In the genomic region with DNA sequence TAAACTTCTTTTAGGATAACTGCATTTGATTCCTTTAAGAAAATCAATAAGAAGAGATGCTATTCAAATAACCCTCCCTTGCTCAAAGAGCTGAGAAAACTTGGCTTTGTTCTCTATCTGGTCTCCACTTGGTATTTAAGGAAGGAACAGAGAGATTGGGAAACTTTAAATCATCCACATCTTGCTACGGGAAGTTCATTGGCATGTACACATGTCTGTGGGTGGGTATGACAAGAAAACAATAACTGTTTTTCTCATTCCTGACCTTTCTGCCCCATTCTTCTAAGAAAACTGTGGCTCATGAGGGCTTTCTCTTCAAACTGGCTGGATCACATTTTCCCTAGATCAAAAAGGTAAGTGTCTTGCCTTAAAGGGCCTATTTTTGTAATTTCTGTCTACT, we compare ENCODE assay signal across 15 cellular contexts. TPM values are rescaled to one million over a fixed set of nuclear protein-coding genes. Genes with fewer than 3 reads are reported as not detected.
DNase-seq lines count a peak whose midpoint lies in the region; ATAC-seq, FAIRE-seq and TF ChIP-seq lines count a peak whose summit lies in the region.
"Had no signal": no experiment of that assay in that cellular context is flagged by ENCODE, and none has a peak within 500 bp of the region (broad histone marks: within the 10 kb centered on the region; RNA-seq: fewer than 3 reads in every experiment).

No MANE protein-coding gene starts in this region.

- no peak for FAIRE-seq in HepG2 (lab: Jason Lieb, UNC)

- no peak overlapping the region for H3K4me3 ChIP-seq in right lobe of liver
- no peak overlapping the region for H3K4me3 ChIP-seq in HepG2 (replicated peaks in 1 of 3; ENCODE audit: insufficient read depth in 1 of 3, low read depth in 2 of 3, low read length in 3 of 3)
- no peak overlapping the region for H3K4me3 ChIP-seq in fibroblast of the aortic adventitia (ENCODE audit: low read depth, low read length)
- no peak overlapping the region for H3K4me3 ChIP-seq in thyroid gland (replicated peaks in 1 of 3)
- H3K4me3 ChIP-seq: breast epithelium had no signal

- WGBS in right lobe of liver (ENCODE audit: insufficient coverage, low coverage, low lambda C conversion rate, missing lambda C conversion rate) = 47% methylated on average over 1 of the region's 1 CpG
- WGBS in HepG2 (ENCODE audit: low lambda C conversion rate) = 28% methylated on average over 1 of the region's 1 CpG
- 60 to 65% methylated on average over 1 of the region's 1 CpG for WGBS in thyroid gland, 2 donors

- DNase-seq in right lobe of liver = no peak
- DNase-seq in HepG2 (ENCODE audit: low spot score) = no peak
- DNase-seq in T-helper 17 cell = no peak
- DNase-seq in fibroblast of the aortic adventitia (ENCODE audit: low read depth) = peak; percentile 84
- DNase-seq in thyroid gland = no peak
- DNase-seq in LoVo (ENCODE audit: low spot score) = no peak
- DNase-seq: activated T-cell treated with anti-CD3 and anti-CD28 coated beads, Interleukin-2, amount 50 U/mL, for 4 hours; GDM1; NCI-H526 treated with DMSO at 0.1 percent for 48 hours; posterior cingulate gyrus; stimulated activated CD4-positive, alpha-beta T cell treated with anti-CD3 and anti-CD28 coated beads, Interleukin-2, amount 100 ng/mL, for 24 hours had no signal

- BruUV-seq in HepG2 (replicated peaks; lab: Mats Ljungman, UMichigan) = no TSS peak

- no peaks in the 10 kb centered on the region for H4K20me1 ChIP-seq in HepG2 (ENCODE audit: insufficient read depth, low read length)

- H3K27ac ChIP-seq in right lobe of liver = no peak overlapping the region
- H3K27ac ChIP-seq in HepG2 (ENCODE audit: extremely low read length, insufficient read depth, low read length) = no peak overlapping the region
- no peak overlapping the region for H3K27ac ChIP-seq in thyroid gland
- H3K27ac ChIP-seq: breast epithelium had no signal

- peaks cover 60% of the 10 kb centered on the region for H3K4me1 Mint-ChIP-seq in T-helper 17 cell

- TF ChIP-seq CTCF in right lobe of liver (IDR thresholded peaks at IDR 0.05) = no peak
- no peak for TF ChIP-seq CTCF in HepG2 (CRISPR knock-in tag; IDR thresholded peaks at IDR 0.05)
- TF ChIP-seq CTCF in fibroblast of the aortic adventitia (IDR thresholded peaks at IDR 0.05; ENCODE audit: insufficient read depth, low read length) = no peak
- TF ChIP-seq CTCF in thyroid gland (IDR thresholded peaks at IDR 0.05) = no peak

- in situ Hi-C loops in HepG2 (cut with HindIII; ENCODE audit: extremely low pct_ligation_motif_present, low pct_unique_long_range_greater_than_20kb) = no loop called here

- H3K36me3 ChIP-seq in right lobe of liver = no peaks in the 10 kb centered on the region
- no peaks in the 10 kb centered on the region for H3K36me3 ChIP-seq in HepG2 (replicated peaks in 1 of 2; ENCODE audit: control insufficient read depth in 1 of 2, insufficient read depth in 2 of 2, low read length in 2 of 2)
- no peaks in the 10 kb centered on the region for H3K36me3 ChIP-seq in thyroid gland
- H3K36me3 ChIP-seq: breast epithelium had no signal

- no peaks in the 10 kb centered on the region for H3K27me3 Mint-ChIP-seq in T-helper 17 cell

- no peaks in the 10 kb centered on the region for H3K4me1 ChIP-seq in right lobe of liver
- 0 out of 2 replicates have a peak, but pooled peaks cover 3% of the 10 kb centered on the region for H3K4me1 ChIP-seq in HepG2 (ENCODE audit: insufficient read depth, low read length)
- H3K4me1 ChIP-seq in thyroid gland = peaks cover 5 to 28% of the 10 kb centered on the region in 2 donors
- H3K4me1 ChIP-seq: breast epithelium had no signal

- H3K27me3 ChIP-seq in right lobe of liver (no peaks in the 10 kb centered on the region), HepG2 (ENCODE audit: control insufficient read depth in 1 of 2, insufficient read depth in 2 of 2, low read length in 2 of 2) (peaks cover 2 to 23% of the 10 kb centered on the region in 2 experiments; a peak in 3 of 5 replicates), thyroid gland (no peaks in the 10 kb centered on the region)
- H3K27me3 ChIP-seq: breast epithelium had no signal

- intact Hi-C loops in right lobe of liver (cut with DNase I) (no loop called here), HepG2 (cut with micrococcal nuclease; ENCODE audit: unreplicated experiment) (no loop called here), thyroid gland (cut with DNase I) (no loop called here)

- H3K9me3 ChIP-seq in right lobe of liver = no peaks in the 10 kb centered on the region
- H3K9me3 ChIP-seq in HepG2 (ENCODE audit: low read length) = no peaks in the 10 kb centered on the region
- no peaks in the 10 kb centered on the region for H3K9me3 ChIP-seq in T-helper 17 cell (ENCODE audit: control insufficient read depth, low read length, poor library complexity, severe bottlenecking)
- no peaks in the 10 kb centered on the region for H3K9me3 ChIP-seq in thyroid gland
- H3K9me3 ChIP-seq: breast epithelium had no signal

- H3K27ac Mint-ChIP-seq in T-helper 17 cell = peak overlapping the region; percentile 99

- TF ChIP-seq EP300 in HepG2 (IDR thresholded peaks at IDR 0.05; ENCODE audit: low read depth in 2 of 2, low read length in 2 of 2) (no peak), HepG2 (CRISPR knock-in tag; IDR thresholded peaks at IDR 0.05; ENCODE audit: borderline replicate concordance) (no peak)

- H3K4me3 Mint-ChIP-seq in T-helper 17 cell = no peak overlapping the region
- H3K4me3 Mint-ChIP-seq: activated T-cell treated with anti-CD3 and anti-CD28 coated beads, Interleukin-2, amount 50 U/mL, for 4 hours had no signal

- no peak overlapping the region for H3K9ac ChIP-seq in HepG2 (ENCODE audit: insufficient read depth, low read depth, low read length)

- no peak for TF ChIP-seq RAD21 in HepG2 (CRISPR knock-in tag; IDR thresholded peaks at IDR 0.05)

- H3K36me3 Mint-ChIP-seq in T-helper 17 cell (ENCODE audit: low read depth) = peaks cover 2% of the 10 kb centered on the region

- no peak overlapping the region for H2AFZ ChIP-seq in HepG2 (ENCODE audit: low read length)

- CTCF ChIA-PET in HepG2 (lab: Yijun Ruan, JAX; ENCODE audit: low intra/inter-chr PET ratio, low total read pairs) = no interaction called here

- no peaks in the 10 kb centered on the region for H3K79me2 ChIP-seq in HepG2 (ENCODE audit: insufficient read depth, low read length)

- POLR2A ChIA-PET in HepG2 (lab: Yijun Ruan, JAX) = no interaction called here

- H3K4me2 ChIP-seq in HepG2 (ENCODE audit: low read depth, low read length) = no peak overlapping the region

- TF ChIP-seq POLR2A in right lobe of liver (IDR thresholded peaks at IDR 0.05) (no peak), HepG2 (IDR thresholded peaks at IDR 0.05; ENCODE audit: insufficient read depth in 1 of 2, low read depth in 2 of 2, low read length in 2 of 2) (no peak), thyroid gland (IDR thresholded peaks at IDR 0.05) (no peak)

- ATAC-seq in right lobe of liver = peak in 3 of 4 donors; percentile 16 to 42 (median 26)
- no peak for ATAC-seq in HepG2
- no peak for ATAC-seq in T-helper 17 cell
- ATAC-seq in GM19023 (IDR thresholded peaks at IDR 0.05; ENCODE audit: unreplicated experiment) = no peak
- ATAC-seq in GM18502 (IDR thresholded peaks at IDR 0.05; ENCODE audit: poor library complexity, unreplicated experiment) = no peak
- ATAC-seq: activated T-cell treated with anti-CD3 and anti-CD28 coated beads, Interleukin-2, amount 50 U/mL, for 4 hours; Right ventricle myocardium inferior had no signal

RNA-seq across cellular contexts. Expression of a gene that starts 6.0 kb away (rescaled TPM):
- 10 to 100 TPM in 3 of 6 experiments, 1 to 10 TPM in 3; 5.0 to 33.6 (median 13.3) TPM for total RNA-seq in right lobe of liver
- total RNA-seq in HepG2 (2016; rRNA removed; fragmentation: Illumina TruSeq; extraction: Trizol) = 0.63 and 1.1 TPM in 2 replicates
- total RNA-seq in HepG2 (2016; cell fraction: cytosol; rRNA removed; fragmentation: Illumina TruSeq; extraction: Trizol; ENCODE audit: low read depth) = 0.20 and 1.7 TPM in 2 replicates
- 0.45 and 0.68 TPM in 2 replicates for total RNA-seq in HepG2 (2016; cell fraction: insoluble cytoplasmic fraction; rRNA removed; fragmentation: Illumina TruSeq; extraction: Trizol)
- 0.59 and 0.65 TPM in 2 replicates for total RNA-seq in HepG2 (2016; cell fraction: membrane; rRNA removed; fragmentation: Illumina TruSeq; extraction: Trizol)
- 1.2 and 1.5 TPM in 2 replicates for total RNA-seq in HepG2 (2016; cell fraction: nucleus; rRNA removed; fragmentation: Illumina TruSeq; extraction: Trizol)
- 0.28 and 0.37 TPM in 2 replicates for polyA plus RNA-seq in HepG2 (2011; rRNA removed)
- polyA plus RNA-seq in HepG2 (2011; cell fraction: cytosol; rRNA removed) = 0.23 and 0.31 TPM in 2 replicates
- 0.39 and 0.69 TPM in 2 replicates for polyA plus RNA-seq in HepG2 (2011; cell fraction: nucleus; rRNA removed)
- 0.23 and 1.2 TPM in 2 replicates for polyA plus RNA-seq in HepG2 (2012)
- 0.27 TPM in 2 replicates for polyA plus RNA-seq in HepG2 (2016; cell fraction: cytosol; fragmentation: Illumina TruSeq; extraction: Trizol; ENCODE audit: low read depth)
- 0.36 and 0.53 TPM in 2 replicates for polyA plus RNA-seq in HepG2 (2016; cell fraction: insoluble cytoplasmic fraction; fragmentation: Illumina TruSeq; extraction: Trizol; ENCODE audit: low read depth)
- polyA plus RNA-seq in HepG2 (2016; cell fraction: membrane; fragmentation: Illumina TruSeq; extraction: Trizol; ENCODE audit: low read depth) = 0.24 and 0.62 TPM in 2 replicates
- 1.2 TPM in 2 replicates for polyA plus RNA-seq in HepG2 (2016; cell fraction: nucleus; fragmentation: Illumina TruSeq; extraction: Trizol; ENCODE audit: insufficient read depth, low read depth)
- polyA minus RNA-seq in HepG2 (2011; rRNA and poly(A)+ RNA removed; ENCODE audit: low replicate concordance) = 1.7 and 66.3 TPM in 2 replicates
- 0.44 and 1.8 TPM in 2 replicates for polyA minus RNA-seq in HepG2 (2011; cell fraction: cytosol; rRNA and poly(A)+ RNA removed)
- polyA minus RNA-seq in HepG2 (2011; cell fraction: nucleus; rRNA and poly(A)+ RNA removed) = 0.77 and 2.7 TPM in 2 replicates
- 10 to 100 TPM; 56.5 to 59.0 TPM for total RNA-seq in T-helper 17 cell
- total RNA-seq in fibroblast of the aortic adventitia (ENCODE audit: low replicate concordance) = 13.7 and 83.5 TPM in 2 replicates
- 10 to 100 TPM; 18.5 to 81.4 (median 32.4) TPM for total RNA-seq in thyroid gland

RNA-seq across cellular contexts. Expression of a gene that starts 57.3 kb away (rescaled TPM):
- total RNA-seq in right lobe of liver (10 to 100 TPM; 16.0 to 32.5 (median 21.9) TPM), HepG2 (2016; rRNA removed; fragmentation: Illumina TruSeq; extraction: Trizol) (30.2 and 36.3 TPM in 2 replicates), T-helper 17 cell (10 to 100 TPM; 11.0 to 12.5 TPM), fibroblast of the aortic adventitia (ENCODE audit: low replicate concordance) (40.3 and 46.0 TPM in 2 replicates), thyroid gland (10 to 100 TPM; 23.0 to 53.2 (median 34.6) TPM)
- 49.4 and 69.7 TPM in 2 replicates for total RNA-seq in HepG2 (2016; cell fraction: cytosol; rRNA removed; fragmentation: Illumina TruSeq; extraction: Trizol; ENCODE audit: low read depth)
- 29.7 and 32.4 TPM in 2 replicates for total RNA-seq in HepG2 (2016; cell fraction: insoluble cytoplasmic fraction; rRNA removed; fragmentation: Illumina TruSeq; extraction: Trizol)
- 58.5 and 74.9 TPM in 2 replicates for total RNA-seq in HepG2 (2016; cell fraction: membrane; rRNA removed; fragmentation: Illumina TruSeq; extraction: Trizol)
- 13.3 and 17.3 TPM in 2 replicates for total RNA-seq in HepG2 (2016; cell fraction: nucleus; rRNA removed; fragmentation: Illumina TruSeq; extraction: Trizol)
- polyA plus RNA-seq in HepG2 (2011; rRNA removed) = 18.0 and 26.3 TPM in 2 replicates
- polyA plus RNA-seq in HepG2 (2011; cell fraction: cytosol; rRNA removed) = 17.6 and 20.7 TPM in 2 replicates
- 3.5 and 5.8 TPM in 2 replicates for polyA plus RNA-seq in HepG2 (2011; cell fraction: nucleus; rRNA removed)
- polyA plus RNA-seq in HepG2 (2012) = 31.8 and 34.3 TPM in 2 replicates
- 50.8 and 84.6 TPM in 2 replicates for polyA plus RNA-seq in HepG2 (2016; cell fraction: cytosol; fragmentation: Illumina TruSeq; extraction: Trizol; ENCODE audit: low read depth)
- 32.2 and 38.8 TPM in 2 replicates for polyA plus RNA-seq in HepG2 (2016; cell fraction: insoluble cytoplasmic fraction; fragmentation: Illumina TruSeq; extraction: Trizol; ENCODE audit: low read depth)
- polyA plus RNA-seq in HepG2 (2016; cell fraction: membrane; fragmentation: Illumina TruSeq; extraction: Trizol; ENCODE audit: low read depth) = 51.2 and 73.4 TPM in 2 replicates
- polyA plus RNA-seq in HepG2 (2016; cell fraction: nucleus; fragmentation: Illumina TruSeq; extraction: Trizol; ENCODE audit: insufficient read depth, low read depth) = 24.1 and 28.3 TPM in 2 replicates
- polyA minus RNA-seq in HepG2 (2011; rRNA and poly(A)+ RNA removed; ENCODE audit: low replicate concordance) = 2.2 and 3.3 TPM in 2 replicates
- polyA minus RNA-seq in HepG2 (2011; cell fraction: cytosol; rRNA and poly(A)+ RNA removed) = 5.4 TPM in 2 replicates
- 2.6 and 4.0 TPM in 2 replicates for polyA minus RNA-seq in HepG2 (2011; cell fraction: nucleus; rRNA and poly(A)+ RNA removed)

Comparison
In these comparisons a context has a peak if more than half of its experiments do, and no peak if none do; other contexts are left out.
1. ATAC-seq: peak in right lobe of liver (3 of 4); none in HepG2 (single experiment), T-helper 17 cell (single experiment), GM19023 (single experiment) and GM18502 (single experiment).